Comparison of ENCODE assay signal across 8 cellular contexts in genomic region chr19:48993175-48994034, GRCh38. TPM values are rescaled to one million over a fixed set of nuclear protein-coding genes. Genes with fewer than 3 reads are reported as not detected.
DNase-seq lines count a peak whose midpoint lies in the region; FAIRE-seq and TF ChIP-seq lines count a peak whose summit lies in the region.

GYS1 (minus strand) TSS chr19:48993309; CDS start chr19:48993112, 197 bp downstream.
RUVBL2 (plus strand) TSS chr19:48993887; CDS start chr19:48993912, 25 bp downstream.

- peak within 1 kb of the TSS; percentile 100 for H3K4me3 Mint-ChIP-seq in neural progenitor cell

- peaks cover 4% of the 10 kb centered on the region for H3K27me3 Mint-ChIP-seq in neural progenitor cell (ENCODE audit: insufficient read depth, low read depth)

- TF ChIP-seq CTCF in MM.1S (IDR thresholded peaks at IDR 0.05; ENCODE audit: low read length) (peak; percentile 90), foreskin fibroblast (IDR thresholded peaks at IDR 0.05; ENCODE audit: low read depth, low read length) (peak; percentile 68), neural progenitor cell (IDR thresholded peaks at IDR 0.05) (peak; percentile 91)

- peak within 1 kb of the TSS; percentile 89 for H3K27ac ChIP-seq in MM.1S (ENCODE audit: low read length)
- H3K27ac ChIP-seq in neural progenitor cell = peak within 1 kb of the TSS; percentile 54
- H3K27ac ChIP-seq in subcutaneous abdominal adipose tissue (ENCODE audit: low read depth, low read length) = peak within 1 kb of the TSS; percentile 98

- H3K4me2 ChIP-seq in MM.1S (ENCODE audit: low read depth, low read length) = peak within 1 kb of the TSS; percentile 89
- peak within 1 kb of the TSS; percentile 99 for H3K4me2 ChIP-seq in neural progenitor cell

- H3F3A ChIP-seq in MM.1S (ENCODE audit: insufficient read depth, low read length) (no peaks in the 10 kb centered on the region), neural progenitor cell (ENCODE audit: low read depth) (peaks cover 17% of the 10 kb centered on the region)

- H3K79me2 ChIP-seq in MM.1S (ENCODE audit: low read length) (peaks cover 75% of the 10 kb centered on the region), neural progenitor cell (ENCODE audit: low read depth) (peaks cover 76% of the 10 kb centered on the region)

- H3K4me1 ChIP-seq in HAP-1 (peaks cover 3% of the 10 kb centered on the region), MM.1S (ENCODE audit: low read length) (peaks cover 10% of the 10 kb centered on the region), neural progenitor cell (peaks cover 16% of the 10 kb centered on the region), subcutaneous abdominal adipose tissue (ENCODE audit: control insufficient read depth in 5 of 5, insufficient read depth in 5 of 5, low read length in 5 of 5) (peaks cover 6 to 52% (median 45%) of the 10 kb centered on the region in 5 donors)

- no peaks in the 10 kb centered on the region for H3K27me3 ChIP-seq in HAP-1 (ENCODE audit: low read depth)
- H3K27me3 ChIP-seq in MM.1S (replicated peaks; ENCODE audit: insufficient read depth, low read length) = no peaks in the 10 kb centered on the region
- H3K27me3 ChIP-seq in neural progenitor cell = no peaks in the 10 kb centered on the region
- no peaks in the 10 kb centered on the region for H3K27me3 ChIP-seq in subcutaneous abdominal adipose tissue (ENCODE audit: control insufficient read depth in 5 of 5, insufficient read depth in 4 of 5, low read length in 5 of 5)

- H3K4me3 ChIP-seq in HAP-1 (peak within 1 kb of the TSS; percentile 72), MM.1S (ENCODE audit: low read length) (peak within 1 kb of the TSS; percentile 96), foreskin fibroblast (ENCODE audit: low read depth in 1 of 2, low read length in 2 of 2) (peak within 1 kb of the TSS; percentile 89 to 98), neural progenitor cell (peak within 1 kb of the TSS; percentile 91), subcutaneous abdominal adipose tissue (ENCODE audit: low read depth in 1 of 5, low read length in 5 of 5) (peak within 1 kb of the TSS; percentile 91 to 97 (median 97))

- H3K9me3 ChIP-seq in HAP-1 = no peaks in the 10 kb centered on the region
- H3K9me3 ChIP-seq in MM.1S (replicated peaks; ENCODE audit: insufficient read depth, low read length) = no peaks in the 10 kb centered on the region
- H3K9me3 ChIP-seq in neural progenitor cell (ENCODE audit: low read depth) = no peaks in the 10 kb centered on the region
- no peaks in the 10 kb centered on the region for H3K9me3 ChIP-seq in subcutaneous abdominal adipose tissue (ENCODE audit: control insufficient read depth in 5 of 5, low read length in 5 of 5)

- H3K9me2 ChIP-seq in MM.1S (replicated peaks; ENCODE audit: insufficient read depth, low read length) = no peaks in the 10 kb centered on the region

- H3K36me3 ChIP-seq in HAP-1 (replicated peaks) (peaks cover 11% of the 10 kb centered on the region), MM.1S (replicated peaks; ENCODE audit: insufficient read depth, low read length) (no peaks in the 10 kb centered on the region), neural progenitor cell (no peaks in the 10 kb centered on the region), subcutaneous abdominal adipose tissue (ENCODE audit: control insufficient read depth in 5 of 5, insufficient read depth in 5 of 5, low read length in 5 of 5) (peaks cover 0 to 13% (median 5%) of the 10 kb centered on the region in 5 donors)

- DNase-seq in HAP-1 (ENCODE audit: low spot score in 2 of 2) = peak; percentile 97 to 100
- peak; percentile 100 for DNase-seq in MM.1S
- DNase-seq in SIG-M5 treated with dmso at 0.1 percent for 504 hours (lab: John Stamatoyannopoulos, UW; ENCODE audit: unreplicated experiment) = peak; percentile 100
- peak; percentile 99 for DNase-seq in activated gamma-delta T cell treated with anti-CD3 and anti-CD28 coated beads, Interleukin-2, amount 50 U/mL, for 16 hours (ENCODE audit: low read depth)
- DNase-seq in foreskin fibroblast = peak; percentile 99 to 100
- peak; percentile 100 for DNase-seq in neural progenitor cell (ENCODE audit: low spot score)

- H3K4me1 Mint-ChIP-seq in neural progenitor cell = peaks cover 22% of the 10 kb centered on the region

- H3K9ac ChIP-seq in MM.1S (ENCODE audit: low read length) = peak within 1 kb of the TSS; percentile 87
- H3K9ac ChIP-seq in neural progenitor cell = peak within 1 kb of the TSS; percentile 80
- peak within 1 kb of the TSS; percentile 71 to 99 (median 93) for H3K9ac ChIP-seq in subcutaneous abdominal adipose tissue (ENCODE audit: low read length in 5 of 5)

- peaks cover 9% of the 10 kb centered on the region for H3K36me3 Mint-ChIP-seq in neural progenitor cell

- in situ Hi-C loops in HAP-1 (cut with MboI; ENCODE audit: low sequenced_read_pairs) = no loop called here

- H2AFZ ChIP-seq in MM.1S (ENCODE audit: low read length) (peak within 1 kb of the TSS; percentile 77), neural progenitor cell (replicated peaks) (peak within 1 kb of the TSS; percentile 53)

- FAIRE-seq in G401.6 (lab: Jason Lieb, UNC) = peak; percentile 99

- no peaks in the 10 kb centered on the region for H4K20me1 ChIP-seq in MM.1S (ENCODE audit: insufficient read depth, low read length)
- H4K20me1 ChIP-seq in neural progenitor cell (ENCODE audit: low read depth) = peaks cover 29% of the 10 kb centered on the region

- H3K27ac Mint-ChIP-seq in neural progenitor cell = peak within 1 kb of the TSS; percentile 96

- H3K9me3 Mint-ChIP-seq in neural progenitor cell = no peaks in the 10 kb centered on the region

RNA-seq across cellular contexts. Expression of gene GYS1, which starts in this region (rescaled TPM):
- total RNA-seq in neural progenitor cell (ENCODE audit: low replicate concordance) = 17.7 and 38.7 TPM in 2 replicates

RNA-seq across cellular contexts. Expression of gene RUVBL2, which starts in this region (rescaled TPM):
- total RNA-seq in neural progenitor cell (ENCODE audit: low replicate concordance) = 67.0 and 157 TPM in 2 replicates

Comparison
In these comparisons a context has a peak if more than half of its experiments do, and no peak if none do; other contexts are left out.
1. Peak in every context shown above with its lines: DNase-seq, H3K4me3 ChIP-seq and H3K27ac ChIP-seq.